In genomic region chr15:92906038-92906437, GRCh38 we compare ENCODE assay signal across 8 cellular contexts. TPM values are rescaled to one million over a fixed set of nuclear protein-coding genes. Genes with fewer than 3 reads are reported as not detected.
DNase-seq lines count a peak whose midpoint lies in the region; ATAC-seq and TF ChIP-seq lines count a peak whose summit lies in the region.

No MANE protein-coding gene starts in this region.

- peaks cover 67% of the 10 kb centered on the region for H3K4me1 Mint-ChIP-seq in CD8-positive, alpha-beta T cell (ENCODE audit: low read depth)
- H3K4me1 Mint-ChIP-seq in osteocyte (ENCODE audit: unreplicated experiment): peaks cover 76% of the 10 kb centered on the region

- peaks cover 69% of the 10 kb centered on the region for H3K4me1 ChIP-seq in CD8-positive, alpha-beta T cell (ENCODE audit: insufficient read depth, low read length)
- H3K4me1 ChIP-seq in PC-3 (ENCODE audit: insufficient read depth, low read length): peaks cover 59% of the 10 kb centered on the region
- H3K4me1 ChIP-seq in effector memory CD4-positive, alpha-beta T cell (ENCODE audit: control insufficient read depth, insufficient read depth, low read length, poor library complexity, severe bottlenecking): peaks cover 57% of the 10 kb centered on the region
- peaks cover 0 to 13% of the 10 kb centered on the region in 2 donors for H3K4me1 ChIP-seq in aorta (ENCODE audit: control insufficient read depth in 1 of 2, insufficient read depth in 2 of 2, low read length in 2 of 2)

- ATAC-seq in CD8-positive, alpha-beta T cell: no peak
- no peak for ATAC-seq in PC-3
- no peak for ATAC-seq in aorta (ENCODE audit: low FRiP score)
- no peak for ATAC-seq in GM21447 (IDR thresholded peaks at IDR 0.05; ENCODE audit: unreplicated experiment)

- H3K4me2 ChIP-seq in PC-3 (ENCODE audit: low read length): peak overlapping the region; percentile 99

- intact Hi-C loops in CD8-positive, alpha-beta T cell (cut with DNase I, micrococcal nuclease): loop anchor here in 1 of 2 experiments (1.0 kb wide), 1 partner anchor 8 kb away; no protein-coding TSS in a partner anchor
- intact Hi-C loops in PC-3 (cut with micrococcal nuclease): loop anchor here (1.0 to 5.0 kb wide), 2 partner anchors 11 to 76 kb away; no protein-coding TSS in a partner anchor
- intact Hi-C loops in aorta (cut with DNase I): no loop called here

- peak overlapping the region; percentile 99 for H3K27ac Mint-ChIP-seq in CD8-positive, alpha-beta T cell
- H3K27ac Mint-ChIP-seq in osteocyte (ENCODE audit: unreplicated experiment): peak overlapping the region; percentile 100

- H4K20me1 ChIP-seq in PC-3 (ENCODE audit: low read length): peaks cover 18% of the 10 kb centered on the region

- H3F3A ChIP-seq in PC-3 (ENCODE audit: low read length, unreplicated experiment): peaks cover 19% of the 10 kb centered on the region

- POLR2A ChIA-PET in CD8-positive, alpha-beta T cell (lab: Charles Lee): interaction anchor here (1.2 to 10.1 kb wide), 7 partner anchors 9 to 109 kb away, joined by 4 to 251 read pairs (median 7); no protein-coding TSS in a partner anchor
- POLR2A ChIA-PET in PC-3 (lab: Charles Lee; ENCODE audit: unreplicated experiment): interaction anchor here (0.7 to 1.8 kb wide), 3 partner anchors 9 to 24 kb away, joined by 5 to 13 read pairs (median 9); no protein-coding TSS in a partner anchor

- no peak for DNase-seq in CD8-positive, alpha-beta T cell
- DNase-seq in PC-3 (no peak), osteocyte (ENCODE audit: extremely low spot score, unreplicated experiment) (no peak), aorta (no peak), NCI-H774 (lab: John Stamatoyannopoulos, UW) (no peak)
- no peak for DNase-seq in effector memory CD4-positive, alpha-beta T cell
- DNase-seq in stimulated activated CD4-positive, alpha-beta T cell treated with anti-CD3 and anti-CD28 coated beads, Interleukin-4, amount 100 ng/mL, for 4 hours: no peak

- no TSS peak for BruUV-seq in PC-3 (replicated peaks; lab: Mats Ljungman, UMichigan)

- H3K79me2 ChIP-seq in PC-3 (ENCODE audit: low read length): peaks cover 95% of the 10 kb centered on the region

- no peaks in the 10 kb centered on the region for H3K9me3 Mint-ChIP-seq in CD8-positive, alpha-beta T cell
- H3K9me3 Mint-ChIP-seq in osteocyte (ENCODE audit: unreplicated experiment): no peaks in the 10 kb centered on the region

- H3K9me3 ChIP-seq in CD8-positive, alpha-beta T cell (ENCODE audit: low read length): no peaks in the 10 kb centered on the region
- H3K9me3 ChIP-seq in PC-3 (ENCODE audit: low read length) (no peaks in the 10 kb centered on the region), aorta (ENCODE audit: control insufficient read depth, low read length) (no peaks in the 10 kb centered on the region)
- H3K9me3 ChIP-seq in effector memory CD4-positive, alpha-beta T cell (ENCODE audit: control insufficient read depth, low read length): no peaks in the 10 kb centered on the region

- H2AFZ ChIP-seq in PC-3 (ENCODE audit: low read length): no peak overlapping the region

- no peaks in the 10 kb centered on the region for H3K27me3 Mint-ChIP-seq in CD8-positive, alpha-beta T cell (ENCODE audit: low read depth)
- H3K27me3 Mint-ChIP-seq in osteocyte (ENCODE audit: unreplicated experiment): no peaks in the 10 kb centered on the region

- H3K9ac ChIP-seq in PC-3 (ENCODE audit: low read length): peak overlapping the region; percentile 95

- no peaks in the 10 kb centered on the region for H3K36me3 ChIP-seq in CD8-positive, alpha-beta T cell (ENCODE audit: insufficient read depth, low read length)
- H3K36me3 ChIP-seq in PC-3 (ENCODE audit: low read depth, low read length) (peaks cover 40% of the 10 kb centered on the region), aorta (ENCODE audit: control insufficient read depth in 1 of 2, insufficient read depth in 2 of 2, low read length in 1 of 2) (no peaks in the 10 kb centered on the region)
- H3K36me3 ChIP-seq in effector memory CD4-positive, alpha-beta T cell (ENCODE audit: control insufficient read depth, insufficient read depth, low read length): peaks cover 4% of the 10 kb centered on the region

- peaks cover 61% of the 10 kb centered on the region for H3K36me3 Mint-ChIP-seq in CD8-positive, alpha-beta T cell
- peaks cover 25% of the 10 kb centered on the region for H3K36me3 Mint-ChIP-seq in osteocyte (ENCODE audit: unreplicated experiment)

- H3K4me3 ChIP-seq in CD8-positive, alpha-beta T cell (ENCODE audit: low read depth, low read length): peak overlapping the region; percentile 64
- peak overlapping the region; percentile 78 for H3K4me3 ChIP-seq in PC-3 (ENCODE audit: low read length)
- H3K4me3 ChIP-seq in effector memory CD4-positive, alpha-beta T cell (ENCODE audit: insufficient read depth, low read depth, low read length, poor library complexity, severe bottlenecking): peak overlapping the region; percentile 78
- H3K4me3 ChIP-seq in aorta (ENCODE audit: low read length in 2 of 2): no peak overlapping the region

- no peaks in the 10 kb centered on the region for H3K27me3 ChIP-seq in CD8-positive, alpha-beta T cell (ENCODE audit: insufficient read depth, low read length)
- H3K27me3 ChIP-seq in PC-3 (ENCODE audit: low read length): no peaks in the 10 kb centered on the region
- H3K27me3 ChIP-seq in effector memory CD4-positive, alpha-beta T cell (replicated peaks; ENCODE audit: control insufficient read depth, insufficient read depth, low read length, poor library complexity, severe bottlenecking): no peaks in the 10 kb centered on the region
- no peaks in the 10 kb centered on the region for H3K27me3 ChIP-seq in aorta (ENCODE audit: control insufficient read depth in 1 of 2, insufficient read depth in 2 of 2, low read length in 1 of 2)

- TF ChIP-seq CTCF in CD8-positive, alpha-beta T cell (IDR thresholded peaks at IDR 0.05): no peak
- TF ChIP-seq CTCF in PC-3 (conservative IDR thresholded peaks at IDR 0.05; ENCODE audit: low read depth, low read length) (no peak), osteocyte (IDR thresholded peaks at IDR 0.05) (no peak)

- CTCF ChIA-PET in CD8-positive, alpha-beta T cell (lab: Charles Lee): interaction anchor here (1.6 to 5.8 kb wide), 4 partner anchors 11 to 108 kb away, joined by 10 to 46 read pairs (median 20); no protein-coding TSS in a partner anchor
- CTCF ChIA-PET in PC-3 (lab: Charles Lee): no interaction called here

- 15 to 17% methylated on average over 3 of the region's 3 CpGs for WGBS in aorta, 2 donors

- peak overlapping the region; percentile 94 for H3K4me3 Mint-ChIP-seq in CD8-positive, alpha-beta T cell
- H3K4me3 Mint-ChIP-seq in osteocyte (ENCODE audit: unreplicated experiment): peak overlapping the region; percentile 43

- H3K9me2 ChIP-seq in PC-3 (replicated peaks; ENCODE audit: low read length): no peaks in the 10 kb centered on the region

- peak overlapping the region; percentile 99 for H3K27ac ChIP-seq in CD8-positive, alpha-beta T cell (ENCODE audit: low read depth, low read length)
- H3K27ac ChIP-seq in PC-3 (ENCODE audit: low read length): peak overlapping the region; percentile 92
- H3K27ac ChIP-seq in effector memory CD4-positive, alpha-beta T cell (ENCODE audit: insufficient read depth, low read length, poor library complexity, severe bottlenecking): peak overlapping the region; percentile 97
- peak overlapping the region in 1 of 2 donors; percentile 43 for H3K27ac ChIP-seq in aorta (ENCODE audit: low read depth in 1 of 2, low read length in 2 of 2)

RNA-seq across cellular contexts. Expression of gene CHD2, which starts 5.9 kb away (rescaled TPM):
- total RNA-seq in CD8-positive, alpha-beta T cell: 100 to 1,000 TPM; 615 to 669 TPM
- total RNA-seq in PC-3 (2014; rRNA removed) (42.7 and 50.6 TPM in 2 replicates), osteocyte (89.9 and 102 TPM in 2 replicates), aorta (100 to 1,000 TPM; 120 to 144 TPM)
- polyA plus RNA-seq in aorta: 10 to 100 TPM; 38.0 to 42.6 TPM

Comparison
In these comparisons a context has a peak if more than half of its experiments do, and no peak if none do; other contexts are left out.
1. H3K4me3 ChIP-seq: peak in CD8-positive, alpha-beta T cell (single experiment), PC-3 (single experiment) and effector memory CD4-positive, alpha-beta T cell (single experiment); none in aorta (0 of 2).